10 cellular contexts compared by ENCODE assay signal in the genomic region with DNA sequence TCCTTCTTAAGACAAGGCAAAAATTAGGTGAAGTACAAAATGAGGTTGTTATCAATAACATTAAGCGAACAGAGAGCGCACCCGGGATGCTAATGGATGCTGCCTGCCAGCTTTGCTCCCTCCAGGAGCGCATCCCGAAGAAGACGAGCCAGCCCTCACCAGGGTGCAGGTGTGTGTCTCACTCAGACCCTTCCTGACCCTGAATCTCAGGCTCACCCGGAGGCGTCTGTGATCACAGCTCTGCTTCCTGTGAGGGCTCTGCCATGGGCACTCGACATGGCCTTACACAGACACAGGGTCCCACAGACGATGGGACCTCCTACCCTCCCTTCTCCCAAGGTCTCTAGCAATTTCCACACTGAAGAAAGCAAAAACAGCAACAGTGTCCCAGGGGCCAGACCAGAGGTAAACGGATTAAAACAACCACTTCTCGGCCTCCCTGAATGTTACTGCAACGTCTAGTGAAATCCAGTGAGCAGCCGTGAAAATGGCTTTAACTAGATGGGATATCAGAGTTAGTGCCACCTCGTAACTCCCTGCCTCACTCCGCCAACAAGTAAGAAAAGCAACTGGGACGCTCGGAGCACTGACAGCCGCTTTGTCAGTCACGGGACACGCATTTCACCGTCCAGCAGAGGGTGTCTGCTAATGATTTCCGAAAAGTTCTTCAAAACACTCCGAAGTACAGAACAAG. TPM values are rescaled to one million over a fixed set of nuclear protein-coding genes. Genes with fewer than 3 reads are reported as not detected.
DNase-seq lines count a peak whose midpoint lies in the region; ATAC-seq and TF ChIP-seq lines count a peak whose summit lies in the region.
"Had no signal": no experiment of that assay in that cellular context is flagged by ENCODE, and none has a peak within 500 bp of the region (broad histone marks: within the 10 kb centered on the region; RNA-seq: fewer than 3 reads in every experiment).

No MANE protein-coding gene starts in this region.

- peak; percentile 56 for TF ChIP-seq CTCF in AG10803 (conservative IDR thresholded peaks at IDR 0.05; ENCODE audit: low read length)
- peak; percentile 19 for TF ChIP-seq CTCF in colonic mucosa (IDR thresholded peaks at IDR 0.05)
- TF ChIP-seq CTCF in Calu3 (IDR thresholded peaks at IDR 0.05; ENCODE audit: unreplicated experiment) = no peak

- H3K23ac ChIP-seq in mesenchymal stem cell (ENCODE audit: low read length in 2 of 2) = no peak overlapping the region

- H3K9ac ChIP-seq in colonic mucosa (ENCODE audit: low read depth in 2 of 2, low read length in 2 of 2) = peak overlapping the region in 1 of 2 donors; percentile 21
- H3K9ac ChIP-seq in mesenchymal stem cell (ENCODE audit: low read length) = peak overlapping the region; percentile 65

- H3K4ac ChIP-seq in mesenchymal stem cell (ENCODE audit: low read depth in 1 of 2, low read length in 2 of 2) = no peak overlapping the region

- no peak overlapping the region for H4K8ac ChIP-seq in mesenchymal stem cell (ENCODE audit: low read length)

- no TSS peak for BruUV-seq in Calu3 (replicated peaks; lab: Mats Ljungman, UMichigan)

- CTCF ChIA-PET in Calu3 (lab: Charles Lee) = no interaction called here

- H3K27me3 Mint-ChIP-seq in Calu3 (ENCODE audit: unreplicated experiment) = peaks cover 48% of the 10 kb centered on the region

- ATAC-seq in GM21423 (IDR thresholded peaks at IDR 0.05; ENCODE audit: unreplicated experiment) = no peak
- ATAC-seq in GM18907 (IDR thresholded peaks at IDR 0.05; ENCODE audit: unreplicated experiment) = no peak

- intact Hi-C loops in colonic mucosa (cut with DNase I) = no loop called here
- intact Hi-C loops in Calu3 (cut with micrococcal nuclease; ENCODE audit: unreplicated experiment) = no loop called here

- H2BK5ac ChIP-seq in mesenchymal stem cell (ENCODE audit: low read depth, low read length, poor library complexity, severe bottlenecking) = no peak overlapping the region

- no peaks in the 10 kb centered on the region for H3K4me1 Mint-ChIP-seq in Calu3 (ENCODE audit: low read depth, unreplicated experiment)

- no peak overlapping the region for H2BK120ac ChIP-seq in mesenchymal stem cell (ENCODE audit: low read depth, low read length)

- no peak overlapping the region for H3K14ac ChIP-seq in mesenchymal stem cell (ENCODE audit: low read length in 2 of 2)

- H3K4me1 ChIP-seq in colonic mucosa (no peaks in the 10 kb centered on the region), mesenchymal stem cell (ENCODE audit: control insufficient read depth, insufficient read depth, low read depth, low read length) (peaks cover 15% of the 10 kb centered on the region)

- H3K9me3 ChIP-seq in colonic mucosa (no peaks in the 10 kb centered on the region), mesenchymal stem cell (ENCODE audit: control insufficient read depth, low read length) (no peaks in the 10 kb centered on the region)

- H3K9me3 Mint-ChIP-seq in Calu3 (ENCODE audit: low read depth, unreplicated experiment) = no peaks in the 10 kb centered on the region
- H3K9me3 Mint-ChIP-seq: activated T-helper 2 cell treated with anti-CD3 and anti-CD28 coated beads, Interferon-gamma antibody, Interleukin-2, Interleukin-4, amounts not matched to agents 10 μg/mL and 5 μg/mL and 100 μg/mL, durations not matched to agents 14 hours and 24 hours and 36 hours had no signal

- H3K27ac ChIP-seq in colonic mucosa (no peak overlapping the region), mesenchymal stem cell (ENCODE audit: low read length, poor library complexity, severe bottlenecking) (no peak overlapping the region)

- H3K79me1 ChIP-seq in mesenchymal stem cell (replicated peaks; ENCODE audit: low read length, poor library complexity, severe bottlenecking) = peaks cover 29% of the 10 kb centered on the region

- H2BK12ac ChIP-seq in mesenchymal stem cell (ENCODE audit: low read length in 2 of 2) = no peak overlapping the region

- H3K36me3 Mint-ChIP-seq in Calu3 (ENCODE audit: insufficient read depth, unreplicated experiment) = no peaks in the 10 kb centered on the region

- H2AK5ac ChIP-seq in mesenchymal stem cell (ENCODE audit: low read length, severe bottlenecking) = no peak overlapping the region

- no peak overlapping the region for H3K4me3 Mint-ChIP-seq in Calu3 (ENCODE audit: low read depth, unreplicated experiment)

- peak; percentile 34 for DNase-seq in AG10803 (ENCODE audit: low read depth)
- peak; percentile 37 for DNase-seq in LHCN-M2 (ENCODE audit: low read depth)
- DNase-seq in colonic mucosa = no peak
- no peak for DNase-seq in mesenchymal stem cell
- DNase-seq in stimulated activated CD4-positive, alpha-beta T cell treated with anti-CD3 and anti-CD28 coated beads, Interleukin-4, amount 100 ng/mL, for 4 hours = no peak
- no peak for DNase-seq in Calu3
- DNase-seq: NCI-H526 had no signal

- H3K18ac ChIP-seq in mesenchymal stem cell (ENCODE audit: low read depth in 1 of 2, low read length in 2 of 2) = no peak overlapping the region

- H4K91ac ChIP-seq in mesenchymal stem cell (ENCODE audit: low read length) = no peak overlapping the region

- no peak overlapping the region for H3K4me3 ChIP-seq in AG10803 (ENCODE audit: low read length)
- H3K4me3 ChIP-seq in colonic mucosa = peak overlapping the region; percentile 17
- H3K4me3 ChIP-seq in mesenchymal stem cell (ENCODE audit: insufficient read depth in 1 of 2, low read depth in 1 of 2, low read length in 2 of 2) = peak overlapping the region in 1 of 2 experiments; percentile 71

- H3K27ac Mint-ChIP-seq in Calu3 (ENCODE audit: unreplicated experiment) = no peak overlapping the region
- H3K27ac Mint-ChIP-seq: activated T-helper 2 cell treated with anti-CD3 and anti-CD28 coated beads, Interferon-gamma antibody, Interleukin-2, Interleukin-4, amounts not matched to agents 10 μg/mL and 5 μg/mL and 100 μg/mL, durations not matched to agents 14 hours and 24 hours and 36 hours had no signal

- H3K4me2 ChIP-seq in mesenchymal stem cell (ENCODE audit: low read length, poor library complexity, severe bottlenecking) = no peak overlapping the region

- no peak overlapping the region for H2AFZ ChIP-seq in mesenchymal stem cell (ENCODE audit: low read depth, low read length)

- H3K36me3 ChIP-seq in colonic mucosa (no peaks in the 10 kb centered on the region), mesenchymal stem cell (ENCODE audit: control insufficient read depth in 1 of 2, insufficient read depth in 2 of 2, low read depth in 1 of 2, low read length in 2 of 2) (peaks cover 0 to 23% of the 10 kb centered on the region in 2 experiments)

- H2BK15ac ChIP-seq in mesenchymal stem cell (ENCODE audit: low read depth, poor library complexity, severe bottlenecking) = no peak overlapping the region

- H3K27me3 ChIP-seq in colonic mucosa (no peaks in the 10 kb centered on the region), mesenchymal stem cell (ENCODE audit: control insufficient read depth in 1 of 2, insufficient read depth in 1 of 2, low read length in 2 of 2) (peaks cover 0 to 44% of the 10 kb centered on the region in 2 experiments)

- WGBS in mesenchymal stem cell = 75% methylated on average over 24 of the region's 24 CpGs

RNA-seq across cellular contexts. Expression of gene ZBTB46, which starts 11.7 kb away (rescaled TPM):
- total RNA-seq in LHCN-M2 (2014; rRNA removed) = 7.6 and 9.1 TPM in 2 replicates
- 5.6 TPM for polyA plus RNA-seq in LHCN-M2 (2012)
- total RNA-seq in colonic mucosa = 1 to 10 TPM; 2.1 to 3.2 TPM
- 3.8 TPM for polyA plus RNA-seq in mesenchymal stem cell (2013, experiment 1 of 2)
- polyA plus RNA-seq in mesenchymal stem cell (2013, experiment 2 of 2) = 3.9 TPM
- total RNA-seq in Calu3 (2022) = 2.5 and 3.2 TPM in 2 replicates

RNA-seq across cellular contexts. Expression of gene ABHD16B, which starts 41.9 kb away (rescaled TPM):
- total RNA-seq in LHCN-M2 (2014; rRNA removed) = not detected in 2 replicates
- not detected for polyA plus RNA-seq in LHCN-M2 (2012)
- not detected for total RNA-seq in colonic mucosa
- not detected for polyA plus RNA-seq in mesenchymal stem cell (2013, experiment 1 of 2)
- polyA plus RNA-seq in mesenchymal stem cell (2013, experiment 2 of 2) = not detected
- 0.24 TPM in 1 of 2 replicates, not detected in the other for total RNA-seq in Calu3 (2022)
- total RNA-seq: activated T-helper 2 cell treated with anti-CD3 and anti-CD28 coated beads, Interferon-gamma antibody, Interleukin-2, Interleukin-4, amounts not matched to agents 10 μg/mL and 5 μg/mL and 100 μg/mL, durations not matched to agents 14 hours and 24 hours and 36 hours had no signal

RNA-seq across cellular contexts. Expression of gene TPD52L2, which starts 45.7 kb away (rescaled TPM):
- total RNA-seq in LHCN-M2 (2014; rRNA removed) (118 and 119 TPM in 2 replicates), colonic mucosa (10 to 100 TPM; 54.0 to 66.1 TPM), Calu3 (2022) (192 and 197 TPM in 2 replicates)
- 118 TPM for polyA plus RNA-seq in LHCN-M2 (2012)
- 124 TPM for polyA plus RNA-seq in mesenchymal stem cell (2013, experiment 1 of 2)
- 125 TPM for polyA plus RNA-seq in mesenchymal stem cell (2013, experiment 2 of 2)

Comparison
In these comparisons a context has a peak if more than half of its experiments do, and no peak if none do; other contexts are left out.
1. DNase-seq: peak in AG10803 (single experiment) and LHCN-M2 (single experiment); none in colonic mucosa (single experiment), mesenchymal stem cell (single experiment), stimulated activated CD4-positive, alpha-beta T cell treated with anti-CD3 and anti-CD28 coated beads, Interleukin-4, amount 100 ng/mL, for 4 hours (0 of 2) and Calu3 (single experiment).